In the genomic region with DNA sequence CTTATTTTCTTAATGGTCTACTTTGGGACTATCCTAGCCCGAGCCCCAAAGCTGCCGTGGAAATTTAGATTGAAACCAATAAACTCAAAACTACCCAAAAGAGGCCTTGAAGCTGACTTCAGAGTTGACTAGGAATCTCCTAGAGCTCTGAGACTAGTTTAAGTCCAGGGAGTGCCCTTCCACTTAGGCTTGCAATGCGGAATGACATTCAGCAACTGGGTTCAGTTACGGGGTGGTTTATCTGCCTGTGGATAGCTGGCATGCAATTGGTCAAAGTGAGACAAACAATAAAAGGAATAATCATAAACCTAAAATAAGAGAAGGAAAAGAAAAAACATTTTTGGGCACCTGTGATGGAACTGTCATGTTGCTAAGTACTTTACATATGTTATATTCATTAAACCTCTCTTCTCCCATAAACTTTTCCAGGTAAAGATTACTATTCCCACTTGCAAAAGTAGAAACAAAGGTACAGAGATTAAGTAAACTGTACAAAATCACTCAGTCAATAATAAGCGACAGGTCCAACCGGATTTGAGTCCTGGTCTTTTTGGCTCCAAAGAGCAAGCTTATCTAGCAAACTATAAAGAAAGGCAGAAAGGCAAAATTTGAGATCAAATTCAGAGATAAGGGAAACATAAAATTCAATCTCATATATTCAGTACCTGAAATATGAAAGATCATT, we compare ENCODE assay signal across 1 cellular context.
TF ChIP-seq lines count a peak whose summit lies in the region.

No MANE protein-coding gene starts in this region.

TF ChIP-seq in HepG2, 621 proteins besides CTCF, POLR2A, EP300 and RAD21 (continued from another document and continues in another):
- TF ChIP-seq HOMEZ (CRISPR knock-in tag; IDR thresholded peaks at IDR 0.05; ENCODE audit: low read depth) (peak; percentile 89), NCOA1 (CRISPR knock-in tag; IDR thresholded peaks at IDR 0.05) (no peak), PHF20 (CRISPR knock-in tag; IDR thresholded peaks at IDR 0.05) (no peak), SOX13 (IDR thresholded peaks at IDR 0.05) (no peak), SOX13 (CRISPR knock-in tag; conservative IDR thresholded peaks at IDR 0.05 in 1 of 2, IDR thresholded peaks at IDR 0.05 in 1 of 2) (peak in 1 of 2 experiments; percentile 20; a peak in 1 of 4 replicates), ZNF207 (IDR thresholded peaks at IDR 0.05; ENCODE audit: borderline replicate concordance) (no peak), KLF15 (CRISPR knock-in tag; IDR thresholded peaks at IDR 0.05; ENCODE audit: borderline replicate concordance) (no peak), POLR2G (IDR thresholded peaks at IDR 0.05; ENCODE audit: low read depth, low read length) (no peak), ZNF761 (CRISPR knock-in tag; conservative IDR thresholded peaks at IDR 0.05) (no peak), ZFP90 (CRISPR knock-in tag; IDR thresholded peaks at IDR 0.05; ENCODE audit: borderline replicate concordance) (no peak), PCBP1 (IDR thresholded peaks at IDR 0.05; ENCODE audit: borderline replicate concordance, low read depth, low read length) (no peak), ISL2 (CRISPR knock-in tag; IDR thresholded peaks at IDR 0.05) (peak; percentile 68), ATAD3A (CRISPR knock-in tag; IDR thresholded peaks at IDR 0.05) (no peak), HNF4G (IDR thresholded peaks at IDR 0.05; ENCODE audit: borderline replicate concordance, low read depth, low read length) (peak; percentile 42; the same call in 1 of the 2 replicates), HNF4G (CRISPR knock-in tag; IDR thresholded peaks at IDR 0.05; ENCODE audit: borderline replicate concordance, low read depth) (no peak), ZNF768 (CRISPR knock-in tag; IDR thresholded peaks at IDR 0.05) (no peak), USF2 (IDR thresholded peaks at IDR 0.05; ENCODE audit: low read depth, low read length) (no peak), USF2 (CRISPR knock-in tag; IDR thresholded peaks at IDR 0.05; ENCODE audit: borderline replicate concordance) (no peak), NAIF1 (CRISPR knock-in tag; IDR thresholded peaks at IDR 0.05; ENCODE audit: borderline replicate concordance) (no peak), FOXO4 (CRISPR knock-in tag; conservative IDR thresholded peaks at IDR 0.05) (no peak), ZZZ3 (CRISPR knock-in tag; IDR thresholded peaks at IDR 0.05; ENCODE audit: borderline replicate concordance) (no peak), ATF5 (CRISPR knock-in tag; IDR thresholded peaks at IDR 0.05; ENCODE audit: low read depth) (no peak), SMAD9 (CRISPR knock-in tag; IDR thresholded peaks at IDR 0.05) (no peak), KDM1A (CRISPR knock-in tag; IDR thresholded peaks at IDR 0.05) (no peak), SP5 (CRISPR knock-in tag; IDR thresholded peaks at IDR 0.05; ENCODE audit: borderline replicate concordance, low read depth) (no peak), ZNF350 (CRISPR knock-in tag; IDR thresholded peaks at IDR 0.05; ENCODE audit: borderline replicate concordance, low read depth) (no peak), MXD4 (CRISPR knock-in tag; IDR thresholded peaks at IDR 0.05) (no peak), ZEB1 (IDR thresholded peaks at IDR 0.05; ENCODE audit: insufficient replicate concordance, low read depth) (no peak), ZNF558 (CRISPR knock-in tag; IDR thresholded peaks at IDR 0.05; ENCODE audit: borderline replicate concordance) (no peak), NFYC (CRISPR knock-in tag; IDR thresholded peaks at IDR 0.05) (no peak)
- TF ChIP-seq, protein P1, sequence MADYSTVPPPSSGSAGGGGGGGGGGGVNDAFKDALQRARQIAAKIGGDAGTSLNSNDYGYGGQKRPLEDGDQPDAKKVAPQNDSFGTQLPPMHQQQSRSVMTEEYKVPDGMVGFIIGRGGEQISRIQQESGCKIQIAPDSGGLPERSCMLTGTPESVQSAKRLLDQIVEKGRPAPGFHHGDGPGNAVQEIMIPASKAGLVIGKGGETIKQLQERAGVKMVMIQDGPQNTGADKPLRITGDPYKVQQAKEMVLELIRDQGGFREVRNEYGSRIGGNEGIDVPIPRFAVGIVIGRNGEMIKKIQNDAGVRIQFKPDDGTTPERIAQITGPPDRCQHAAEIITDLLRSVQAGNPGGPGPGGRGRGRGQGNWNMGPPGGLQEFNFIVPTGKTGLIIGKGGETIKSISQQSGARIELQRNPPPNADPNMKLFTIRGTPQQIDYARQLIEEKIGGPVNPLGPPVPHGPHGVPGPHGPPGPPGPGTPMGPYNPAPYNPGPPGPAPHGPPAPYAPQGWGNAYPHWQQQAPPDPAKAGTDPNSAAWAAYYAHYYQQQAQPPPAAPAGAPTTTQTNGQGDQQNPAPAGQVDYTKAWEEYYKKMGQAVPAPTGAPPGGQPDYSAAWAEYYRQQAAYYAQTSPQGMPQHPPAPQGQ (CRISPR knock-in tag; IDR thresholded peaks at IDR 0.05; ENCODE audit: borderline replicate concordance): no peak
- TF ChIP-seq, protein P2, sequence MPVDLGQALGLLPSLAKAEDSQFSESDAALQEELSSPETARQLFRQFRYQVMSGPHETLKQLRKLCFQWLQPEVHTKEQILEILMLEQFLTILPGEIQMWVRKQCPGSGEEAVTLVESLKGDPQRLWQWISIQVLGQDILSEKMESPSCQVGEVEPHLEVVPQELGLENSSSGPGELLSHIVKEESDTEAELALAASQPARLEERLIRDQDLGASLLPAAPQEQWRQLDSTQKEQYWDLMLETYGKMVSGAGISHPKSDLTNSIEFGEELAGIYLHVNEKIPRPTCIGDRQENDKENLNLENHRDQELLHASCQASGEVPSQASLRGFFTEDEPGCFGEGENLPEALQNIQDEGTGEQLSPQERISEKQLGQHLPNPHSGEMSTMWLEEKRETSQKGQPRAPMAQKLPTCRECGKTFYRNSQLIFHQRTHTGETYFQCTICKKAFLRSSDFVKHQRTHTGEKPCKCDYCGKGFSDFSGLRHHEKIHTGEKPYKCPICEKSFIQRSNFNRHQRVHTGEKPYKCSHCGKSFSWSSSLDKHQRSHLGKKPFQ (CRISPR knock-in tag; IDR thresholded peaks at IDR 0.05; ENCODE audit: insufficient replicate concordance): no peak
- TF ChIP-seq, protein P3, sequence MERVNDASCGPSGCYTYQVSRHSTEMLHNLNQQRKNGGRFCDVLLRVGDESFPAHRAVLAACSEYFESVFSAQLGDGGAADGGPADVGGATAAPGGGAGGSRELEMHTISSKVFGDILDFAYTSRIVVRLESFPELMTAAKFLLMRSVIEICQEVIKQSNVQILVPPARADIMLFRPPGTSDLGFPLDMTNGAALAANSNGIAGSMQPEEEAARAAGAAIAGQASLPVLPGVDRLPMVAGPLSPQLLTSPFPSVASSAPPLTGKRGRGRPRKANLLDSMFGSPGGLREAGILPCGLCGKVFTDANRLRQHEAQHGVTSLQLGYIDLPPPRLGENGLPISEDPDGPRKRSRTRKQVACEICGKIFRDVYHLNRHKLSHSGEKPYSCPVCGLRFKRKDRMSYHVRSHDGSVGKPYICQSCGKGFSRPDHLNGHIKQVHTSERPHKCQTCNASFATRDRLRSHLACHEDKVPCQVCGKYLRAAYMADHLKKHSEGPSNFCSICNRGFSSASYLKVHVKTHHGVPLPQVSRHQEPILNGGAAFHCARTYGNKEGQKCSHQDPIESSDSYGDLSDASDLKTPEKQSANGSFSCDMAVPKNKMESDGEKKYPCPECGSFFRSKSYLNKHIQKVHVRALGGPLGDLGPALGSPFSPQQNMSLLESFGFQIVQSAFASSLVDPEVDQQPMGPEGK (CRISPR knock-in tag; IDR thresholded peaks at IDR 0.05): no peak
- TF ChIP-seq, protein P4, sequence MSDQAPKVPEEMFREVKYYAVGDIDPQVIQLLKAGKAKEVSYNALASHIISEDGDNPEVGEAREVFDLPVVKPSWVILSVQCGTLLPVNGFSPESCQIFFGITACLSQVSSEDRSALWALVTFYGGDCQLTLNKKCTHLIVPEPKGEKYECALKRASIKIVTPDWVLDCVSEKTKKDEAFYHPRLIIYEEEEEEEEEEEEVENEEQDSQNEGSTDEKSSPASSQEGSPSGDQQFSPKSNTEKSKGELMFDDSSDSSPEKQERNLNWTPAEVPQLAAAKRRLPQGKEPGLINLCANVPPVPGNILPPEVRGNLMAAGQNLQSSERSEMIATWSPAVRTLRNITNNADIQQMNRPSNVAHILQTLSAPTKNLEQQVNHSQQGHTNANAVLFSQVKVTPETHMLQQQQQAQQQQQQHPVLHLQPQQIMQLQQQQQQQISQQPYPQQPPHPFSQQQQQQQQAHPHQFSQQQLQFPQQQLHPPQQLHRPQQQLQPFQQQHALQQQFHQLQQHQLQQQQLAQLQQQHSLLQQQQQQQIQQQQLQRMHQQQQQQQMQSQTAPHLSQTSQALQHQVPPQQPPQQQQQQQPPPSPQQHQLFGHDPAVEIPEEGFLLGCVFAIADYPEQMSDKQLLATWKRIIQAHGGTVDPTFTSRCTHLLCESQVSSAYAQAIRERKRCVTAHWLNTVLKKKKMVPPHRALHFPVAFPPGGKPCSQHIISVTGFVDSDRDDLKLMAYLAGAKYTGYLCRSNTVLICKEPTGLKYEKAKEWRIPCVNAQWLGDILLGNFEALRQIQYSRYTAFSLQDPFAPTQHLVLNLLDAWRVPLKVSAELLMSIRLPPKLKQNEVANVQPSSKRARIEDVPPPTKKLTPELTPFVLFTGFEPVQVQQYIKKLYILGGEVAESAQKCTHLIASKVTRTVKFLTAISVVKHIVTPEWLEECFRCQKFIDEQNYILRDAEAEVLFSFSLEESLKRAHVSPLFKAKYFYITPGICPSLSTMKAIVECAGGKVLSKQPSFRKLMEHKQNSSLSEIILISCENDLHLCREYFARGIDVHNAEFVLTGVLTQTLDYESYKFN (CRISPR knock-in tag; conservative IDR thresholded peaks at IDR 0.05): peak; percentile 94
- TF ChIP-seq, protein P5, sequence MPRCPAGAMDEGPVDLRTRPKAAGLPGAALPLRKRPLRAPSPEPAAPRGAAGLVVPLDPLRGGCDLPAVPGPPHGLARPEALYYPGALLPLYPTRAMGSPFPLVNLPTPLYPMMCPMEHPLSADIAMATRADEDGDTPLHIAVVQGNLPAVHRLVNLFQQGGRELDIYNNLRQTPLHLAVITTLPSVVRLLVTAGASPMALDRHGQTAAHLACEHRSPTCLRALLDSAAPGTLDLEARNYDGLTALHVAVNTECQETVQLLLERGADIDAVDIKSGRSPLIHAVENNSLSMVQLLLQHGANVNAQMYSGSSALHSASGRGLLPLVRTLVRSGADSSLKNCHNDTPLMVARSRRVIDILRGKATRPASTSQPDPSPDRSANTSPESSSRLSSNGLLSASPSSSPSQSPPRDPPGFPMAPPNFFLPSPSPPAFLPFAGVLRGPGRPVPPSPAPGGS (CRISPR knock-in tag; IDR thresholded peaks at IDR 0.05): no peak
